In the genomic region with DNA sequence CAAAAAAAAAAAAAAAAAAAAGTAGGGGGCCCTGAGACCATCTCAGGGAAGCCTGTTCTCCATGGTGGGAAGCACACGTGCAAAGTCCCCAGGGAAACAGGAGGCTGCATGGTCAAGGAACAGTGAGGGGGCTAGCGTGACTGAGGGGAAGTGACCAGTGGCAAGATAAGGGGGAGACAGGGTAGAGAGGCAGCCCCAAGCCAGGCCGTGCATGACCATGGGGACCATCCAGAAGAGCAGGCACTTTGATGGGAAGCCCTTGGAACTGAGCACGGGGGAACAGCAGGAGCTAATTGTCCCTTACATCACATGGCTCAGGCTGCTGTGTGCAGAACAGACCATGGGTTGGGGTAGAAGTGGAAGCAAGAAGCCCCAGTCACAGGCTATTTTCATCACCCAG, we compare ENCODE assay signal across 26 cellular contexts.
"Had no signal": no experiment of that assay in that cellular context is flagged by ENCODE, and none has a peak within 500 bp of the region (broad histone marks: within the 10 kb centered on the region; RNA-seq: fewer than 3 reads in every experiment).

No MANE protein-coding gene starts in this region.

- H3K27ac ChIP-seq: stomach, suprapubic skin, testis, thoracic aorta, thyroid gland, tibial artery, tibial nerve, transverse colon, upper lobe of left lung, uterus, vagina had no signal

- H3K36me3 ChIP-seq: stomach, suprapubic skin, thoracic aorta, thyroid gland, tibial artery, transverse colon, upper lobe of left lung, uterus, vagina had no signal

- FAIRE-seq: urothelium cell line had no signal

- ATAC-seq: stimulated activated effector memory CD8-positive, alpha-beta T cell treated with anti-CD3 and anti-CD28 coated beads, Interleukin-12 subunit alpha, Interleukin-12 subunit beta, amount 100 ng/mL, for 72 hours; stimulated activated memory B cell treated with anti-CD40 and anti-IgM and Interleukin-4, amounts not matched to agents 10 μg/mL and 1 μg/mL and 100 μg/mL, for 72 hours; stimulated activated naive B cell treated with anti-CD40 and anti-IgM and Interleukin-4, amounts not matched to agents 10 μg/mL and 1 μg/mL and 100 μg/mL, for 72 hours; stimulated activated naive CD8-positive, alpha-beta T cell treated with anti-CD3 and anti-CD28 coated beads, Interleukin-15, amount 100 ng/mL, for 72 hours; stimulated activated naive CD8-positive, alpha-beta T cell treated with anti-CD3 and anti-CD28 coated beads, Interleukin-15, Interleukin-2, amounts not matched to agents 100 U/mL and 50 U/mL, for 24 hours had no signal

- H3K27me3 ChIP-seq: stomach, suprapubic skin, testis, thyroid gland, tibial artery, tibial nerve, transverse colon, upper lobe of left lung, uterus, vagina had no signal

- H3K4me3 ChIP-seq: stomach, suprapubic skin, testis, thoracic aorta, thyroid gland, tibial artery, tibial nerve, transverse colon, upper lobe of left lung, uterus, vagina had no signal

- H3K4me1 ChIP-seq: stomach, suprapubic skin, testis, thyroid gland, tibial nerve, transverse colon, upper lobe of left lung, uterus, vagina had no signal

- H3K9me3 ChIP-seq: suprapubic skin, testis, thoracic aorta, thyroid gland, tibial artery, tibial nerve, transverse colon, upper lobe of left lung, uterus, vagina had no signal

- DNase-seq: stimulated activated CD4-positive, alpha-beta T cell treated with anti-CD3 and anti-CD28 coated beads, Interleukin-2, amount 100 ng/mL, for 48 hours; stimulated activated CD4-positive, alpha-beta T cell treated with anti-CD3 and anti-CD28 coated beads, Interleukin-4, amount 100 ng/mL, for 1 hour; stimulated activated CD4-positive, alpha-beta T cell treated with anti-CD3 and anti-CD28 coated beads, Interleukin-4, amount 100 ng/mL, for 24 hours; stimulated activated CD4-positive, alpha-beta T cell treated with anti-CD3 and anti-CD28 coated beads, Interleukin-4, amount 100 ng/mL, for 4 hours; stimulated activated CD8-positive, alpha-beta memory T cell treated with anti-CD3 and anti-CD28 coated beads, Interleukin-4, amount 100 ng/mL, for 48 hours; stimulated activated naive B cell treated with anti-CD40 and anti-IgM and Interleukin-4, amounts not matched to agents 10 μg/mL and 1 μg/mL and 100 μg/mL, for 72 hours; stimulated activated naive CD4-positive, alpha-beta T cell; stimulated activated naive CD4-positive, alpha-beta T cell treated with Interleukin-2 at 50 U/mL for 16 hours; stimulated activated naive CD8-positive, alpha-beta T cell treated with anti-CD3 and anti-CD28 coated beads, Interleukin-15, amount 100 ng/mL, for 72 hours; stimulated activated naive CD8-positive, alpha-beta T cell treated with anti-CD3 and anti-CD28 coated beads, Interleukin-15, Interleukin-2, amounts not matched to agents 100 U/mL and 50 U/mL, for 24 hours; stomach; substantia nigra; testis; thyroid gland; tibial artery; transverse colon; trophoblast cell; upper lobe of left lung; uterus had no signal
